Comparison of ENCODE assay signal across 9 cellular contexts in genomic region chr4:1644906-1645657, GRCh38. TPM values are rescaled to one million over a fixed set of nuclear protein-coding genes. Genes with fewer than 3 reads are reported as not detected.
DNase-seq lines count a peak whose midpoint lies in the region; ATAC-seq and TF ChIP-seq lines count a peak whose summit lies in the region.
"Had no signal": no experiment of that assay in that cellular context is flagged by ENCODE, and none has a peak within 500 bp of the region (broad histone marks: within the 10 kb centered on the region; RNA-seq: fewer than 3 reads in every experiment).

No MANE protein-coding gene starts in this region.

- H3K4me1 Mint-ChIP-seq in osteocyte (ENCODE audit: unreplicated experiment) (peaks cover 3% of the 10 kb centered on the region), endothelial cell (ENCODE audit: unreplicated experiment) (peaks cover 3% of the 10 kb centered on the region)

- DNase-seq in DMS79 treated with DMSO at 0.1 percent for 48 hours (lab: John Stamatoyannopoulos, UW) (peak; percentile 67), heart right ventricle (peak; percentile 58 to 62), osteocyte (ENCODE audit: extremely low spot score, unreplicated experiment) (peak; percentile 81), endothelial cell (ENCODE audit: low spot score) (no peak), GDM1 (lab: John Stamatoyannopoulos, UW) (no peak)
- no peak for DNase-seq in stimulated activated CD4-positive, alpha-beta T cell treated with anti-CD3 and anti-CD28 coated beads, Interleukin-1b, Interleukin-23, amount 100 ng/mL, for 48 hours
- no peak for DNase-seq in stimulated activated CD8-positive, alpha-beta memory T cell treated with anti-CD3 and anti-CD28 coated beads, Interleukin-4, amount 100 ng/mL, for 48 hours
- DNase-seq: naive B cell had no signal

- TF ChIP-seq CTCF in heart right ventricle (IDR thresholded peaks at IDR 0.05) = no peak
- TF ChIP-seq CTCF in osteocyte (IDR thresholded peaks at IDR 0.05) = no peak
- no peak for TF ChIP-seq CTCF in endothelial cell (IDR thresholded peaks at IDR 0.05; ENCODE audit: unreplicated experiment)

- H3K27ac ChIP-seq in angular gyrus (ENCODE audit: low read depth, low read length) = peak overlapping the region; percentile 98
- peak overlapping the region in 7 of 10 donors; percentile 19 to 65 (median 46) for H3K27ac ChIP-seq in heart right ventricle

- no peak overlapping the region for H3K4me3 ChIP-seq in heart right ventricle

- no peaks in the 10 kb centered on the region for H3K9me3 Mint-ChIP-seq in osteocyte (ENCODE audit: unreplicated experiment)
- no peaks in the 10 kb centered on the region for H3K9me3 Mint-ChIP-seq in endothelial cell (ENCODE audit: unreplicated experiment)
- H3K9me3 Mint-ChIP-seq: naive B cell had no signal

- intact Hi-C loops in heart right ventricle (cut with DNase I) = no loop called here

- peaks cover 0 to 15% (median 0%) of the 10 kb centered on the region in 9 donors for H3K4me1 ChIP-seq in heart right ventricle

- no peaks in the 10 kb centered on the region for H3K36me3 ChIP-seq in heart right ventricle

- H3K9me3 ChIP-seq in heart right ventricle = no peaks in the 10 kb centered on the region

- H3K27me3 Mint-ChIP-seq in osteocyte (ENCODE audit: unreplicated experiment) = no peaks in the 10 kb centered on the region
- H3K27me3 Mint-ChIP-seq in endothelial cell (ENCODE audit: unreplicated experiment) = peaks cover 4% of the 10 kb centered on the region
- H3K27me3 Mint-ChIP-seq: naive B cell had no signal

- H3K36me3 Mint-ChIP-seq in osteocyte (ENCODE audit: unreplicated experiment) (peaks cover 2% of the 10 kb centered on the region), endothelial cell (ENCODE audit: low read depth, unreplicated experiment) (no peaks in the 10 kb centered on the region)
- H3K36me3 Mint-ChIP-seq: naive B cell had no signal

- WGBS in heart right ventricle, 2 donors = 25 to 34% methylated on average over 20 of the region's 20 CpGs

- ATAC-seq in heart right ventricle = peak; percentile 76 to 96 (median 93)

- no peaks in the 10 kb centered on the region for H3K27me3 ChIP-seq in heart right ventricle

- no peak overlapping the region for H3K27ac Mint-ChIP-seq in osteocyte (ENCODE audit: unreplicated experiment)
- H3K27ac Mint-ChIP-seq in endothelial cell (ENCODE audit: unreplicated experiment) = no peak overlapping the region

- H3K4me3 Mint-ChIP-seq in osteocyte (ENCODE audit: unreplicated experiment) (no peak overlapping the region), endothelial cell (ENCODE audit: unreplicated experiment) (no peak overlapping the region)
- H3K4me3 Mint-ChIP-seq: naive B cell had no signal

RNA-seq across cellular contexts. Expression of gene FAM53A, which starts 39.0 kb away (rescaled TPM):
- 1 to 10 TPM in 3 of 10 donors, under 1 TPM in 7; 0.24 to 1.5 (median 0.70) TPM for total RNA-seq in heart right ventricle
- under 1 TPM; 0.73 to 0.97 TPM for polyA plus RNA-seq in heart right ventricle
- 6.2 and 9.5 TPM in 2 replicates for total RNA-seq in osteocyte
- 1.8 TPM for total RNA-seq in endothelial cell (ENCODE audit: unreplicated experiment)

Comparison
In these comparisons a context has a peak if more than half of its experiments do, and no peak if none do; other contexts are left out.
1. DNase-seq: peak in DMS79 treated with DMSO at 0.1 percent for 48 hours (single experiment), heart right ventricle (2 of 2) and osteocyte (single experiment); none in stimulated activated CD4-positive, alpha-beta T cell treated with anti-CD3 and anti-CD28 coated beads, Interleukin-1b, Interleukin-23, amount 100 ng/mL, for 48 hours (single experiment), endothelial cell (single experiment), GDM1 (single experiment) and stimulated activated CD8-positive, alpha-beta memory T cell treated with anti-CD3 and anti-CD28 coated beads, Interleukin-4, amount 100 ng/mL, for 48 hours (single experiment).